Comparison of ENCODE assay signal across 14 cellular contexts in the genomic region with DNA sequence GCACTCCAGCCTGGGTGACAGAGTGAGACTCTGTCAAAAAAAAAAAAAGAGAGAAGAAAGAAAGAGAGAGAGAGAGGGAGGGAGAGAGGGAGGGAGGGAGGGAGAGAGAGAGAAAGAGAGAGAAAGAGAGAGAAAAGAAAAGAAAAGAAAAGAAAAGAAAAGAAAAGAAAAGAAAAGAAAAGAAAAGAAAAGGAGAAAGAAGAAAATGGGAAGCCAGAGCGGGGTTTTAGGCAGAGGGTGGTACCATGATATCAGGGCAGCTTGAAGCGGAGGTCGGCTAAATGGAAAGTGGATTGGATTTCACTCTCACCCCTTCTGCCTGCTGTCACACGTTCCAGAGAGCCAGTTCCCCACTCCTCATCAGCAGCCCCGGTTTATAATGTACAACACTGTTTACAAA. TPM values are rescaled to one million over a fixed set of nuclear protein-coding genes. Genes with fewer than 3 reads are reported as not detected.
A peak's percentile ranks its signal among the peaks of the same experiment; 100 is the strongest.
DNase-seq lines count a peak whose midpoint lies in the region; ATAC-seq and TF ChIP-seq lines count a peak whose summit lies in the region.
"Had no signal": no experiment of that assay in that cellular context is flagged by ENCODE, and none has a peak within 500 bp of the region (broad histone marks: within the 10 kb centered on the region; RNA-seq: fewer than 3 reads in every experiment).

No MANE protein-coding gene starts in this region.

- H3K36me3 ChIP-seq in tibial artery, result peaks cover 0 to 18% (median 5%) of the 10 kb centered on the region in 3 donors

- no peak for ATAC-seq in T-helper 17 cell
- no peak for ATAC-seq in memory B cell (ENCODE audit: low read depth)
- no peak for ATAC-seq in GM21723 (IDR thresholded peaks at IDR 0.05; ENCODE audit: unreplicated experiment)

- H3K27me3 Mint-ChIP-seq in activated naive CD4-positive, alpha-beta T cell treated with anti-CD3 and anti-CD28 coated beads, Interleukin-2, amount 10 ng/mL, durations not matched to agents 7 days and 5 days, result peaks cover 8% of the 10 kb centered on the region
- no peaks in the 10 kb centered on the region for H3K27me3 Mint-ChIP-seq in T-helper 17 cell
- H3K27me3 Mint-ChIP-seq in memory B cell, result no peaks in the 10 kb centered on the region

- H3K9me3 ChIP-seq in T-helper 17 cell (ENCODE audit: control insufficient read depth, low read length, poor library complexity, severe bottlenecking), result no peaks in the 10 kb centered on the region
- H3K9me3 ChIP-seq in tibial artery, result no peaks in the 10 kb centered on the region
- H3K9me3 ChIP-seq: spleen had no signal

- H3K9me3 Mint-ChIP-seq in activated naive CD4-positive, alpha-beta T cell treated with anti-CD3 and anti-CD28 coated beads, Interleukin-2, amount 10 ng/mL, durations not matched to agents 7 days and 5 days, result no peaks in the 10 kb centered on the region
- H3K9me3 Mint-ChIP-seq in memory B cell, result peaks cover 2% of the 10 kb centered on the region
- H3K9me3 Mint-ChIP-seq: H9 had no signal

- intact Hi-C loops in tibial artery (cut with DNase I; ENCODE audit: low total_unique reads), result no loop called here

- TF ChIP-seq CTCF in tibial artery (IDR thresholded peaks at IDR 0.05), result no peak

- H3K27ac Mint-ChIP-seq in activated naive CD4-positive, alpha-beta T cell treated with anti-CD3 and anti-CD28 coated beads, Interleukin-2, amount 10 ng/mL, durations not matched to agents 7 days and 5 days, result peak overlapping the region; percentile 62
- peak overlapping the region; percentile 90 for H3K27ac Mint-ChIP-seq in T-helper 17 cell
- H3K27ac Mint-ChIP-seq in memory B cell, result peak overlapping the region; percentile 95
- H3K27ac Mint-ChIP-seq: H9 had no signal

- H3K27me3 ChIP-seq in tibial artery, result no peaks in the 10 kb centered on the region
- H3K27me3 ChIP-seq: spleen had no signal

- CTCF ChIA-PET in activated naive CD4-positive, alpha-beta T cell treated with anti-CD3 and anti-CD28 coated beads, Interleukin-2, amount 10 ng/mL, durations not matched to agents 7 days and 5 days (lab: Charles Lee), result interaction anchor here (0.6 kb wide), 1 partner anchor 620 kb away, joined by 3 read pairs; no protein-coding TSS in a partner anchor

- H3K4me3 ChIP-seq in tibial artery, result no peak overlapping the region

- peaks cover 36% of the 10 kb centered on the region for H3K4me1 Mint-ChIP-seq in activated naive CD4-positive, alpha-beta T cell treated with anti-CD3 and anti-CD28 coated beads, Interleukin-2, amount 10 ng/mL, durations not matched to agents 7 days and 5 days
- peaks cover 33% of the 10 kb centered on the region for H3K4me1 Mint-ChIP-seq in T-helper 17 cell
- H3K4me1 Mint-ChIP-seq in memory B cell, result peaks cover 22% of the 10 kb centered on the region

- peak overlapping the region; percentile 5 for H3K4me3 Mint-ChIP-seq in activated naive CD4-positive, alpha-beta T cell treated with anti-CD3 and anti-CD28 coated beads, Interleukin-2, amount 10 ng/mL, durations not matched to agents 7 days and 5 days
- H3K4me3 Mint-ChIP-seq in T-helper 17 cell (peak overlapping the region; percentile 12), memory B cell (peak overlapping the region; percentile 22)
- H3K4me3 Mint-ChIP-seq: H9 had no signal

- no peak for DNase-seq in activated naive CD4-positive, alpha-beta T cell treated with anti-CD3 and anti-CD28 coated beads, Interleukin-2, amount 10 ng/mL, durations not matched to agents 7 days and 5 days
- DNase-seq in activated naive CD4-positive, alpha-beta T cell treated with anti-CD3 and anti-CD28 coated beads, Interleukin-2, amount 50 U/mL, for 16 hours, result no peak
- no peak for DNase-seq in T-helper 17 cell
- no peak for DNase-seq in memory B cell (ENCODE audit: low spot score in 2 of 2)
- DNase-seq in tibial artery, result no peak
- DNase-seq in activated effector memory CD4-positive, alpha-beta T cell treated with Interleukin-2 at 50 U/mL for 16 hours, result no peak
- DNase-seq in NCI-H69 (lab: John Stamatoyannopoulos, UW), result no peak
- DNase-seq: central memory CD4-positive, alpha-beta T cell; H9; NCI-H1417 treated with DMSO at 0.1 percent for 48 hours; NCI-H510A treated with DMSO at 0.1 percent for 48 hours; spleen had no signal

- peaks cover 0 to 26% (median 15%) of the 10 kb centered on the region in 4 donors for H3K4me1 ChIP-seq in tibial artery

- H3K27ac ChIP-seq in tibial artery, result peak overlapping the region; percentile 88 to 90

- H3K36me3 Mint-ChIP-seq in activated naive CD4-positive, alpha-beta T cell treated with anti-CD3 and anti-CD28 coated beads, Interleukin-2, amount 10 ng/mL, durations not matched to agents 7 days and 5 days, result peaks cover 18% of the 10 kb centered on the region
- H3K36me3 Mint-ChIP-seq in T-helper 17 cell (ENCODE audit: low read depth), result peaks cover 6% of the 10 kb centered on the region
- H3K36me3 Mint-ChIP-seq in memory B cell, result peaks cover 11% of the 10 kb centered on the region

RNA-seq across cellular contexts. Expression of a gene that starts 1.9 kb away (rescaled TPM):
- total RNA-seq in T-helper 17 cell, result 10 to 100 TPM; 18.6 TPM

RNA-seq across cellular contexts. Expression of a gene that starts 17.3 kb away (rescaled TPM):
- total RNA-seq in T-helper 17 cell, result not detected
- total RNA-seq: H9; spleen; T-helper 2 cell treated with Interferon-gamma antibody and Interleukin-4, amounts not matched to agents 100 ng/mL and 5 ng/mL, for 36 hours had no signal
